ENCODE assay signal across 35 cellular contexts in genomic region chr17:60110586-60110985, GRCh38. TPM values are rescaled to one million over a fixed set of nuclear protein-coding genes. Genes with fewer than 3 reads are reported as not detected.
"Had no signal": no experiment of that assay in that cellular context is flagged by ENCODE, and none has a peak within 500 bp of the region (broad histone marks: within the 10 kb centered on the region; RNA-seq: fewer than 3 reads in every experiment).

No MANE protein-coding gene starts in this region.

- H3K4me1 ChIP-seq: Peyer's patch had no signal

- H3K9ac ChIP-seq: KMS-11 had no signal

- H3K4me2 ChIP-seq: KMS-11 had no signal

- H3K4me3 ChIP-seq: Peyer's patch had no signal

- H3K9me3 ChIP-seq: Peyer's patch had no signal

- ATAC-seq: PC-3 had no signal

- H3K9me3 Mint-ChIP-seq: activated naive CD4-positive, alpha-beta T cell treated with anti-CD3 and anti-CD28 coated beads, Interleukin-2, amount 10 ng/mL, durations not matched to agents 7 days and 5 days; activated naive CD8-positive, alpha-beta T cell treated with anti-CD3 and anti-CD28 coated beads for 36 hours; activated T-cell treated with anti-CD3 and anti-CD28 coated beads, Interleukin-2, amount 50 U/mL, for 24 hours had no signal

- H3K36me3 ChIP-seq: brain microvascular endothelial cell, Peyer's patch, WERI-Rb-1 had no signal

- H3K36me3 Mint-ChIP-seq: activated naive CD4-positive, alpha-beta T cell treated with anti-CD3 and anti-CD28 coated beads, Interleukin-2, amount 10 ng/mL, durations not matched to agents 7 days and 5 days; activated naive CD8-positive, alpha-beta T cell treated with anti-CD3 and anti-CD28 coated beads for 36 hours had no signal

- DNase-seq: activated CD4-positive, alpha-beta T cell treated with anti-CD3 and anti-CD28 coated beads for 1 hour; activated CD4-positive, alpha-beta T cell treated with anti-CD3 and anti-CD28 coated beads for 48 hours; activated CD4-positive, alpha-beta T cell treated with anti-CD3 and anti-CD28 coated beads, Interleukin-2, amount 50 U/mL, for 4 hours; activated CD4-positive, CD25-positive, alpha-beta regulatory T cell; activated gamma-delta T cell treated with Interleukin-2 at 50 U/mL for 16 hours; activated naive CD4-positive, alpha-beta T cell treated with anti-CD3 and anti-CD28 coated beads, Interleukin-2, amount 10 ng/mL, durations not matched to agents 7 days and 5 days; activated naive CD8-positive, alpha-beta T cell treated with anti-CD3 and anti-CD28 coated beads for 36 hours; activated T-cell treated with anti-CD3 and anti-CD28 coated beads, Interleukin-2, amount 50 U/mL, for 24 hours; amniotic stem cell; aorta; brain microvascular endothelial cell; central memory CD4-positive, alpha-beta T cell; NCI-H1092 treated with DMSO at 0.1 percent for 48 hours; NCI-H1417; NCI-H146; NCI-H187; NCI-H2029 treated with DMSO at 0.1 percent for 48 hours; NCI-H2107; NCI-H2171; NCI-H510A; NCI-H526; NCI-H748 treated with DMSO at 0.1 percent for 48 hours; NK-92 treated with Interleukin-12 subunit alpha and Interleukin-12 subunit beta, amount 100 ng/mL, for 24 hours; PC-3; Peyer's patch; RPMI8226; SIG-M5; SW 1271; T-helper 1 cell; T1000; WERI-Rb-1 had no signal

- H3K4me3 Mint-ChIP-seq: activated naive CD4-positive, alpha-beta T cell treated with anti-CD3 and anti-CD28 coated beads, Interleukin-2, amount 10 ng/mL, durations not matched to agents 7 days and 5 days; activated naive CD8-positive, alpha-beta T cell treated with anti-CD3 and anti-CD28 coated beads for 36 hours; activated T-cell treated with anti-CD3 and anti-CD28 coated beads, Interleukin-2, amount 50 U/mL, for 24 hours had no signal

- H3K27me3 ChIP-seq: brain microvascular endothelial cell, Peyer's patch had no signal

- H3K27ac Mint-ChIP-seq: activated naive CD4-positive, alpha-beta T cell treated with anti-CD3 and anti-CD28 coated beads, Interleukin-2, amount 10 ng/mL, durations not matched to agents 7 days and 5 days; activated naive CD8-positive, alpha-beta T cell treated with anti-CD3 and anti-CD28 coated beads for 36 hours; activated T-cell treated with anti-CD3 and anti-CD28 coated beads, Interleukin-2, amount 50 U/mL, for 24 hours had no signal

- H3K27ac ChIP-seq: brain microvascular endothelial cell, KMS-11, Peyer's patch, WERI-Rb-1 had no signal

RNA-seq across cellular contexts. Expression of gene CA4, which starts 39.2 kb away (rescaled TPM):
- total RNA-seq: activated CD8-positive, alpha-beta memory T cell treated with anti-CD3 and anti-CD28 coated beads for 36 hours; activated naive CD8-positive, alpha-beta T cell treated with anti-CD3 and anti-CD28 coated beads for 36 hours; M059J; PC-3; T-helper 2 cell treated with Interferon-gamma antibody and Interleukin-4, amounts not matched to agents 100 ng/mL and 5 ng/mL, for 36 hours had no signal
